In the genomic region with DNA sequence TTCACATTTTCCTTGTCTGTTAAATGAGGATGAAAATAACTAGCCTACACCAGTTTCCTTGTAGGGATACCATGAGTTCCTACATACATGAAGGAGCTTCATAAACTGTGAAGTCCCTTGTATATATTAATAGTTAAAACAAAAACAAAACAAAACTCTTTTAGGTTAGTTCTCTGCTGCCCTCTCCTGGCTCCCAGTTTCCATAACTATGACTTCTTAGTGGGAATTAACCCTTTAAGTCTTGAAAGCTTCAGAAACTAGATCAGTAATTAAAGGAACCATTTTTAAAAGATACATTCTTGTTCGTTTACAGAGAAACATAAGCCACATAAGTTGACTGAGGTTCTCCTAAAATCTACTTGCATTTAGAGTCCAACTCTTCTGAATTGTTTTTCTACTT, we compare ENCODE assay signal across 8 cellular contexts.
DNase-seq lines count a peak whose midpoint lies in the region; ATAC-seq and TF ChIP-seq lines count a peak whose summit lies in the region.

No MANE protein-coding gene starts in this region.

- DNase-seq in NCI-H748 (lab: John Stamatoyannopoulos, UW; ENCODE audit: unreplicated experiment): peak; percentile 43
- DNase-seq in NCI-H748 treated with DMSO at 0.1 percent for 48 hours (lab: John Stamatoyannopoulos, UW): no peak
- peak; percentile 46 for DNase-seq in NAMALWA (ENCODE audit: low spot score)
- peak; percentile 10 to 54 (median 42) for DNase-seq in body of pancreas
- no peak for DNase-seq in lower lobe of right lung
- no peak for DNase-seq in NOMO-1 treated with DMSO at 0.1 percent for 48 hours (lab: John Stamatoyannopoulos, UW; ENCODE audit: unreplicated experiment)
- no peak for DNase-seq in 8988T

- ATAC-seq in body of pancreas: no peak
- peak; percentile 59 to 61 for ATAC-seq in lower lobe of right lung
- ATAC-seq in GM19455 (IDR thresholded peaks at IDR 0.05; ENCODE audit: unreplicated experiment): no peak

- no peaks in the 10 kb centered on the region for H3K27me3 ChIP-seq in body of pancreas
- no peaks in the 10 kb centered on the region for H3K27me3 ChIP-seq in lower lobe of right lung (ENCODE audit: low read depth)

- TF ChIP-seq POLR2A in body of pancreas (IDR thresholded peaks at IDR 0.05): no peak

- no peaks in the 10 kb centered on the region for H3K36me3 ChIP-seq in body of pancreas (replicated peaks in 1 of 2; ENCODE audit: insufficient read depth in 1 of 2, low read depth in 2 of 2)
- no peaks in the 10 kb centered on the region for H3K36me3 ChIP-seq in lower lobe of right lung

- H3K27ac ChIP-seq in body of pancreas: no peak overlapping the region
- H3K27ac ChIP-seq in lower lobe of right lung: no peak overlapping the region

- WGBS in body of pancreas, 2 donors: 3 to 14% methylated on average over 1 of the region's 1 CpG

- H3K4me3 ChIP-seq in body of pancreas: no peak overlapping the region
- H3K4me3 ChIP-seq in lower lobe of right lung: no peak overlapping the region

- H3K9me3 ChIP-seq in body of pancreas (no peaks in the 10 kb centered on the region), lower lobe of right lung (no peaks in the 10 kb centered on the region)

- intact Hi-C loops in body of pancreas (cut with DNase I) (no loop called here), lower lobe of right lung (cut with DNase I) (no loop called here)

- H3K4me1 ChIP-seq in body of pancreas (no peaks in the 10 kb centered on the region), lower lobe of right lung (no peaks in the 10 kb centered on the region)

- TF ChIP-seq CTCF in body of pancreas (IDR thresholded peaks at IDR 0.05) (peak in 6 of 7 experiments; percentile 33 to 56 (median 48)), lower lobe of right lung (IDR thresholded peaks at IDR 0.05) (peak; percentile 58)

Comparison
In these comparisons a context has a peak if more than half of its experiments do, and no peak if none do; other contexts are left out.
1. DNase-seq: peak in NCI-H748 (single experiment), NAMALWA (single experiment) and body of pancreas (4 of 4); none in NCI-H748 treated with DMSO at 0.1 percent for 48 hours (single experiment), lower lobe of right lung (single experiment), NOMO-1 treated with DMSO at 0.1 percent for 48 hours (single experiment) and 8988T (single experiment).
2. ATAC-seq: peak in lower lobe of right lung (2 of 2); none in body of pancreas (single experiment) and GM19455 (single experiment).